In the genomic region with DNA sequence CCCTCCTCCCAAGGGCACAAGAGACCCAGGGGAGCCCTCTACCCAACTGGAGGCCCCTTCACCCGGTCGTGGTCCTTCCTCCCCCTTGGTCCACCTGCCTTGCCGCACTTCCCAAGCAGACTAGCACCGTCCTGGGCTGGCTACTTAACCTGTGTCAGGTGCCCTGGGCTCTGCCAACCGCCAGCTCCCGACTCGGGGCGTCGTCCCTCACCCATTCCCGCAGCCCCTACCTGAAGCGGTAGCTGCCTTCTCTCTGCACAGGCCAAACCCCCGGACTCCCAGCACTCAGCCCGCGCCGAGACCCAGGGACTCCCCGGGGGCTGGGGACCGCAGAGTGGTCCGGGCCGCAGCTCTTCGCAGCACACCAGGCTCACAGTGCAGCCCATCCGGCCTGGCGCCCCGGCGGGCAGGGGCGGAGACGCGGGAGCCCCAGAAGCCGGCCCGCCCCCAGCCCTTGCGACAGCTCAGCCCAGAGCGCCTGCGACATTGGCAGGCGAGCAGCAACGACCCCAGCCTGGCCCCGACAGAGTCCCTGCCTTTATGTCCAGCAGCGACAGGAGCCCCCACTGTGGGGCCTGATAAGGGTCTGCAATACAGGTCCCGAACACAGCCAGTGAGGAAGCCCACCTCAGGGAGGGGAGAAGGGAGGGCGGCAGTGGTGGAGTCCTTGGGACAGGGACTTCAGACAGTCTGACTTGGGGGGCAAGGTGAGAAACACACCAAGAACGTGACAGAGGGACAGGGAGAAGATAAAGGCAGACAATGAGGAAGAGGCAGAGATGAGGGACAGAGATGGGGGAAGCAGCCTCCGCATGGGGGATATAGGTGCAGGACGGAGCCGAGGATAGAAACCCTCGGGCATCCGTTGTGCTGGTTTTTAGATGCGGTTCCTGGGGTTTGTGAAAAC, we compare ENCODE assay signal across 1 cellular context.
TF ChIP-seq lines count a peak whose summit lies in the region.

No MANE protein-coding gene starts in this region.

TF ChIP-seq in GM12878, 131 proteins besides CTCF, POLR2A, EP300 and RAD21:
- TF ChIP-seq, protein P1, sequence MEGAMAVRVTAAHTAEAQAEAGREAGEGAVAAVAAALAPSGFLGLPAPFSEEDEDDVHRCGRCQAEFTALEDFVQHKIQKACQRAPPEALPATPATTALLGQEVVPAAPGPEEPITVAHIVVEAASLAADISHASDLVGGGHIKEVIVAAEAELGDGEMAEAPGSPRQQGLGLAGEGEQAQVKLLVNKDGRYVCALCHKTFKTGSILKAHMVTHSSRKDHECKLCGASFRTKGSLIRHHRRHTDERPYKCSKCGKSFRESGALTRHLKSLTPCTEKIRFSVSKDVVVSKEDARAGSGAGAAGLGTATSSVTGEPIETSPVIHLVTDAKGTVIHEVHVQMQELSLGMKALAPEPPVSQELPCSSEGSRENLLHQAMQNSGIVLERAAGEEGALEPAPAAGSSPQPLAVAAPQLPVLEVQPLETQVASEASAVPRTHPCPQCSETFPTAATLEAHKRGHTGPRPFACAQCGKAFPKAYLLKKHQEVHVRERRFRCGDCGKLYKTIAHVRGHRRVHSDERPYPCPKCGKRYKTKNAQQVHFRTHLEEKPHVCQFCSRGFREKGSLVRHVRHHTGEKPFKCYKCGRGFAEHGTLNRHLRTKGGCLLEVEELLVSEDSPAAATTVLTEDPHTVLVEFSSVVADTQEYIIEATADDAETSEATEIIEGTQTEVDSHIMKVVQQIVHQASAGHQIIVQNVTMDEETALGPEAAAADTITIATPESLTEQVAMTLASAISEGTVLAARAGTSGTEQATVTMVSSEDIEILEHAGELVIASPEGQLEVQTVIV (IDR thresholded peaks at IDR 0.05; ENCODE audit: borderline replicate concordance, partially characterized antibody): no peak
